In genomic region chr12:67468549-67469245, GRCh38 we compare ENCODE assay signal across 21 cellular contexts.
DNase-seq lines count a peak whose midpoint lies in the region; ATAC-seq, FAIRE-seq and TF ChIP-seq lines count a peak whose summit lies in the region.
"Had no signal": no experiment of that assay in that cellular context is flagged by ENCODE, and none has a peak within 500 bp of the region (broad histone marks: within the 10 kb centered on the region; RNA-seq: fewer than 3 reads in every experiment).

No MANE protein-coding gene starts in this region.

- no peak overlapping the region for H3K27ac Mint-ChIP-seq in neural progenitor cell
- H3K27ac Mint-ChIP-seq: B cell had no signal

- peaks cover 13% of the 10 kb centered on the region for H3K4me1 Mint-ChIP-seq in neural progenitor cell
- H3K4me1 Mint-ChIP-seq: B cell had no signal

- no peak for ATAC-seq in Right ventricle myocardium superior (ENCODE audit: poor library complexity)
- no peak for ATAC-seq in GM19463 (IDR thresholded peaks at IDR 0.05; ENCODE audit: unreplicated experiment)
- ATAC-seq: K562, SK-N-SH treated with all-trans-retinoic acid at 6 μM for 48 hours had no signal

- H3K36me3 Mint-ChIP-seq in neural progenitor cell: no peaks in the 10 kb centered on the region

- H3K4me3 Mint-ChIP-seq in neural progenitor cell: no peak overlapping the region
- H3K4me3 Mint-ChIP-seq: B cell had no signal

- intact Hi-C loops in Right ventricle myocardium superior (cut with DNase I): no loop called here

- H3K4me3 ChIP-seq in cardiac muscle cell (no peak overlapping the region), neural progenitor cell (no peak overlapping the region)
- H3K4me3 ChIP-seq: K562 had no signal

- H3K27me3 Mint-ChIP-seq in neural progenitor cell (ENCODE audit: insufficient read depth, low read depth): no peaks in the 10 kb centered on the region

- no peak for DNase-seq in cardiac muscle cell (ENCODE audit: low read depth in 1 of 2, low spot score in 1 of 2)
- no peak for DNase-seq in Right ventricle myocardium superior
- DNase-seq in glomerular visceral epithelial cell (ENCODE audit: extremely low spot score): peak; percentile 25
- DNase-seq in neural progenitor cell (ENCODE audit: low spot score): no peak
- DNase-seq in superior temporal gyrus (ENCODE audit: extremely low spot score): no peak
- DNase-seq in urothelium cell line (ENCODE audit: low spot score): no peak
- no peak for DNase-seq in NCI-H1092 treated with DMSO at 0.1 percent for 48 hours (lab: John Stamatoyannopoulos, UW)
- DNase-seq: DMS 273 treated with DMSO at 0.1 percent for 48 hours, GDM1, HCEC 1CT, NCI-H187, NCI-H2107, NCI-H2227 treated with DMSO at 0.1 percent for 48 hours, NCI-H774, RPMI8226, SIG-M5 had no signal

- no peaks in the 10 kb centered on the region for H4K20me1 ChIP-seq in neural progenitor cell (ENCODE audit: low read depth)

- no peak overlapping the region for H3K4me2 ChIP-seq in neural progenitor cell

- TF ChIP-seq CTCF in cardiac muscle cell (IDR thresholded peaks at IDR 0.05; ENCODE audit: low read depth, low read length) (no peak), neural progenitor cell (IDR thresholded peaks at IDR 0.05) (no peak)

- H3K9ac ChIP-seq in neural progenitor cell: no peak overlapping the region

- peak overlapping the region; percentile 97 for H2AFZ ChIP-seq in neural progenitor cell (replicated peaks)

- peaks cover 6% of the 10 kb centered on the region for H3K9me3 Mint-ChIP-seq in neural progenitor cell

- H3K9me3 ChIP-seq in cardiac muscle cell (ENCODE audit: low read depth) (no peaks in the 10 kb centered on the region), neural progenitor cell (ENCODE audit: low read depth) (peaks cover 7% of the 10 kb centered on the region)

- no peak for FAIRE-seq in urothelium cell line (lab: Jason Lieb, UNC)
- FAIRE-seq: K562 had no signal

- H3K27ac ChIP-seq in cardiac muscle cell (peak overlapping the region; percentile 90), neural progenitor cell (no peak overlapping the region)
- H3K27ac ChIP-seq: 22Rv1 had no signal

- H3K4me1 ChIP-seq in cardiac muscle cell (ENCODE audit: low read depth) (peaks cover 36% of the 10 kb centered on the region), neural progenitor cell (peaks cover 24% of the 10 kb centered on the region)

- H3K36me3 ChIP-seq in cardiac muscle cell (no peaks in the 10 kb centered on the region), neural progenitor cell (no peaks in the 10 kb centered on the region)

- no peaks in the 10 kb centered on the region for H3F3A ChIP-seq in neural progenitor cell (ENCODE audit: low read depth)

- no peaks in the 10 kb centered on the region for H3K27me3 ChIP-seq in cardiac muscle cell
- no peaks in the 10 kb centered on the region for H3K27me3 ChIP-seq in neural progenitor cell

- H3K79me2 ChIP-seq in neural progenitor cell (ENCODE audit: low read depth): no peaks in the 10 kb centered on the region
